ENCODE assay signal across 8 cellular contexts in genomic region chr5:173204185-173204979, GRCh38. TPM values are rescaled to one million over a fixed set of nuclear protein-coding genes. Genes with fewer than 3 reads are reported as not detected.
DNase-seq lines count a peak whose midpoint lies in the region; ATAC-seq and TF ChIP-seq lines count a peak whose summit lies in the region.

No MANE protein-coding gene starts in this region.

- no peaks in the 10 kb centered on the region for H3K27me3 ChIP-seq in SU-DHL-6 (ENCODE audit: low read length)

- no peak overlapping the region for H3K4me3 Mint-ChIP-seq in immature natural killer cell

- no peak overlapping the region for H3K4me3 ChIP-seq in SU-DHL-6 (ENCODE audit: insufficient read depth, low read length, poor library complexity, severe bottlenecking)

- H3K9me2 ChIP-seq in SU-DHL-6 (replicated peaks; ENCODE audit: insufficient read depth, low read length): no peaks in the 10 kb centered on the region

- peaks cover 0 to 4% (median 3%) of the 10 kb centered on the region in 6 donors for H3K9me3 Mint-ChIP-seq in immature natural killer cell

- peaks cover 7 to 10% (median 9%) of the 10 kb centered on the region in 3 donors for H3K27me3 Mint-ChIP-seq in immature natural killer cell (ENCODE audit: low read depth in 3 of 3)

- no peak overlapping the region for H2AFZ ChIP-seq in SU-DHL-6 (ENCODE audit: low read depth, low read length, severe bottlenecking)

- in situ Hi-C loops in ACHN (cut with HindIII; ENCODE audit: low pct_ligation_motif_present, low pct_unique_long_range_greater_than_20kb, low sequenced_read_pairs): no loop called here

- no peaks in the 10 kb centered on the region for H3K79me2 ChIP-seq in SU-DHL-6 (ENCODE audit: insufficient read depth, low read length)

- no peak overlapping the region for H3K9ac ChIP-seq in SU-DHL-6 (ENCODE audit: low read length)

- H3K9me3 ChIP-seq in SU-DHL-6 (ENCODE audit: insufficient read depth, low read length): peaks cover 5% of the 10 kb centered on the region; the same call in 1 of the 2 replicates

- no peaks in the 10 kb centered on the region for H3K36me3 ChIP-seq in SU-DHL-6 (ENCODE audit: low read length)

- H3K27ac ChIP-seq in SU-DHL-6 (ENCODE audit: low read depth, low read length): no peak overlapping the region

- DNase-seq in ACHN (peak; percentile 40), immature natural killer cell (peak in 2 of 3 donors; percentile 5 to 33), OCI-M2 (lab: John Stamatoyannopoulos, UW; ENCODE audit: unreplicated experiment) (no peak), activated gamma-delta T cell (lab: John Stamatoyannopoulos, UW) (no peak)

- no peaks in the 10 kb centered on the region for H3K4me1 Mint-ChIP-seq in immature natural killer cell

- no peak overlapping the region for H3K27ac Mint-ChIP-seq in immature natural killer cell

- H3F3A ChIP-seq in SU-DHL-6 (ENCODE audit: insufficient read depth): no peaks in the 10 kb centered on the region

- peaks cover 0 to 2% (median 0%) of the 10 kb centered on the region in 3 donors for H3K36me3 Mint-ChIP-seq in immature natural killer cell

- TF ChIP-seq CTCF in GM12873 (IDR thresholded peaks at IDR 0.05; ENCODE audit: insufficient read depth, low read depth, low read length, missing control alignments) (peak; percentile 68), SU-DHL-6 (IDR thresholded peaks at IDR 0.05; ENCODE audit: insufficient read depth, low read length, poor library complexity, severe bottlenecking) (peak; percentile 32)

- H3K4me2 ChIP-seq in SU-DHL-6 (ENCODE audit: low read depth, low read length, poor library complexity, severe bottlenecking): no peak overlapping the region

- no peak for ATAC-seq in HG03196 (IDR thresholded peaks at IDR 0.05; ENCODE audit: unreplicated experiment)
- no peak for ATAC-seq in GM21786 (IDR thresholded peaks at IDR 0.05; ENCODE audit: unreplicated experiment)

- H4K20me1 ChIP-seq in SU-DHL-6 (ENCODE audit: low read depth, low read length): no peaks in the 10 kb centered on the region

RNA-seq across cellular contexts. Expression of gene NKX2-5, which starts 30.6 kb away (rescaled TPM):
- polyA plus RNA-seq in immature natural killer cell: not detected

Comparison
In these comparisons a context has a peak if more than half of its experiments do, and no peak if none do; other contexts are left out.
1. DNase-seq: peak in ACHN (single experiment) and immature natural killer cell (2 of 3); none in OCI-M2 (single experiment) and activated gamma-delta T cell (single experiment).